ENCODE assay signal across 23 cellular contexts in the genomic region with DNA sequence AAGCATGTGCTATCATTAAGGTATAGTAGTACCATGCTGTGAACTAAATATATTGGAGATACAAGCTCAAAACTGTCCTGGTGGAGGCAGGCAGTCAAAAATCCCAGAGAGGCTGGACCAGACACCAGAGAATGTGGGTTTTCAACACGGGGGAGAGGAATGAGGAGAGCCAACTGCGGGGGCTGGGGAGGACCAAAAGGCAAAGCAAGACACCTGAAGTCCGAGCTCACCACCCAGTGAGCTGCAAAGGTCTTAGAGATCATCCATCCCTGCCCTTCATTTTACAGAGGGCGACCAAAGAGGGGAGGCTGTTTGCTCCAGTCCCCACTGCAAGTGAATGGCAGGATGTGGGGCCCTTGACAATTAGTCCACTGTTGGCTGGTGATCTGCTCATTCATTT. TPM values are rescaled to one million over a fixed set of nuclear protein-coding genes. Genes with fewer than 3 reads are reported as not detected.
A peak's percentile ranks its signal among the peaks of the same experiment; 100 is the strongest.
DNase-seq lines count a peak whose midpoint lies in the region; ATAC-seq lines count a peak whose summit lies in the region.
"Had no signal": no experiment of that assay in that cellular context is flagged by ENCODE, and none has a peak within 500 bp of the region (broad histone marks: within the 10 kb centered on the region; RNA-seq: fewer than 3 reads in every experiment).

No MANE protein-coding gene starts in this region.

- ATAC-seq in effector memory CD8-positive, alpha-beta T cell (replicated peaks): no peak
- ATAC-seq: HCT116 had no signal

- peaks cover 22% of the 10 kb centered on the region for H3K36me3 Mint-ChIP-seq in activated CD4-positive, alpha-beta memory T cell treated with anti-CD3 and anti-CD28 coated beads, Interleukin-2, amount 10 ng/mL, durations not matched to agents 7 days and 5 days (ENCODE audit: low read depth)
- peaks cover 15% of the 10 kb centered on the region for H3K36me3 Mint-ChIP-seq in activated CD4-positive, alpha-beta memory T cell treated with anti-CD3 and anti-CD28 coated beads for 36 hours
- no peaks in the 10 kb centered on the region for H3K36me3 Mint-ChIP-seq in effector memory CD8-positive, alpha-beta T cell (ENCODE audit: insufficient read depth)

- no peaks in the 10 kb centered on the region for H3K4me1 Mint-ChIP-seq in activated CD4-positive, alpha-beta memory T cell treated with anti-CD3 and anti-CD28 coated beads, Interleukin-2, amount 10 ng/mL, durations not matched to agents 7 days and 5 days
- no peaks in the 10 kb centered on the region for H3K4me1 Mint-ChIP-seq in activated CD4-positive, alpha-beta memory T cell treated with anti-CD3 and anti-CD28 coated beads for 36 hours (ENCODE audit: low read depth)
- H3K4me1 Mint-ChIP-seq in effector memory CD8-positive, alpha-beta T cell (ENCODE audit: low read depth in 2 of 2): peaks cover 0 to 1% of the 10 kb centered on the region in 2 donors
- H3K4me1 Mint-ChIP-seq: CD8-positive, alpha-beta memory T cell had no signal

- no peak overlapping the region for H3K27ac Mint-ChIP-seq in activated CD4-positive, alpha-beta memory T cell treated with anti-CD3 and anti-CD28 coated beads, Interleukin-2, amount 10 ng/mL, durations not matched to agents 7 days and 5 days
- H3K27ac Mint-ChIP-seq in activated CD4-positive, alpha-beta memory T cell treated with anti-CD3 and anti-CD28 coated beads for 36 hours: no peak overlapping the region
- H3K27ac Mint-ChIP-seq in effector memory CD8-positive, alpha-beta T cell: no peak overlapping the region
- H3K27ac Mint-ChIP-seq: B cell; CD8-positive, alpha-beta memory T cell had no signal

- intact Hi-C loops in activated CD4-positive, alpha-beta memory T cell treated with anti-CD3 and anti-CD28 coated beads for 36 hours (cut with micrococcal nuclease): no loop called here
- intact Hi-C loops in posterior vena cava (cut with DNase I): no loop called here

- DNase-seq in activated CD4-positive, alpha-beta memory T cell treated with anti-CD3 and anti-CD28 coated beads, Interleukin-2, amount 10 ng/mL, durations not matched to agents 7 days and 5 days: peak; percentile 5
- DNase-seq in activated CD4-positive, alpha-beta memory T cell treated with anti-CD3 and anti-CD28 coated beads for 36 hours: no peak
- DNase-seq in foreskin melanocyte (peak; percentile 15), posterior vena cava (ENCODE audit: low spot score) (peak; percentile 12), D341Med (ENCODE audit: low spot score) (no peak), NCI-H510A treated with DMSO at 0.1 percent for 48 hours (lab: John Stamatoyannopoulos, UW) (no peak)
- DNase-seq in effector memory CD8-positive, alpha-beta T cell: no peak
- DNase-seq: CD8-positive, alpha-beta memory T cell; DMS79 treated with DMSO at 0.1 percent for 48 hours; GF-D8; IMR-90; KG1; MG63; NCI-H1105 treated with DMSO at 0.1 percent for 48 hours; NCI-H146; NCI-H2029; NCI-H446 treated with DMSO at 0.1 percent for 48 hours; NCI-H69; SHP77 treated with DMSO at 0.1 percent for 48 hours had no signal

- no peak overlapping the region for H3K4me3 Mint-ChIP-seq in activated CD4-positive, alpha-beta memory T cell treated with anti-CD3 and anti-CD28 coated beads, Interleukin-2, amount 10 ng/mL, durations not matched to agents 7 days and 5 days
- no peak overlapping the region for H3K4me3 Mint-ChIP-seq in activated CD4-positive, alpha-beta memory T cell treated with anti-CD3 and anti-CD28 coated beads for 36 hours
- H3K4me3 Mint-ChIP-seq in effector memory CD8-positive, alpha-beta T cell: no peak overlapping the region
- H3K4me3 Mint-ChIP-seq: B cell; CD8-positive, alpha-beta memory T cell had no signal

- no peaks in the 10 kb centered on the region for H3K27me3 Mint-ChIP-seq in activated CD4-positive, alpha-beta memory T cell treated with anti-CD3 and anti-CD28 coated beads, Interleukin-2, amount 10 ng/mL, durations not matched to agents 7 days and 5 days
- no peaks in the 10 kb centered on the region for H3K27me3 Mint-ChIP-seq in activated CD4-positive, alpha-beta memory T cell treated with anti-CD3 and anti-CD28 coated beads for 36 hours
- peaks cover 0 to 34% of the 10 kb centered on the region in 2 donors for H3K27me3 Mint-ChIP-seq in effector memory CD8-positive, alpha-beta T cell
- H3K27me3 Mint-ChIP-seq: B cell; CD8-positive, alpha-beta memory T cell had no signal

- H3K9me3 Mint-ChIP-seq in activated CD4-positive, alpha-beta memory T cell treated with anti-CD3 and anti-CD28 coated beads, Interleukin-2, amount 10 ng/mL, durations not matched to agents 7 days and 5 days: no peaks in the 10 kb centered on the region
- no peaks in the 10 kb centered on the region for H3K9me3 Mint-ChIP-seq in activated CD4-positive, alpha-beta memory T cell treated with anti-CD3 and anti-CD28 coated beads for 36 hours
- H3K9me3 Mint-ChIP-seq in effector memory CD8-positive, alpha-beta T cell: peaks cover 0 to 2% of the 10 kb centered on the region in 2 donors

- CTCF ChIA-PET in activated CD4-positive, alpha-beta memory T cell treated with anti-CD3 and anti-CD28 coated beads, Interleukin-2, amount 10 ng/mL, durations not matched to agents 7 days and 5 days (lab: Charles Lee): interaction anchor here (1.0 kb wide), 1 partner anchor 9 kb away, joined by 3 read pairs; no protein-coding TSS in a partner anchor
- CTCF ChIA-PET in activated CD4-positive, alpha-beta memory T cell treated with anti-CD3 and anti-CD28 coated beads for 36 hours (lab: Charles Lee): interaction anchor here (1.6 kb wide), 1 partner anchor 11 kb away, joined by 5 read pairs; no protein-coding TSS in a partner anchor

- POLR2A ChIA-PET in activated CD4-positive, alpha-beta memory T cell treated with anti-CD3 and anti-CD28 coated beads, Interleukin-2, amount 10 ng/mL, durations not matched to agents 7 days and 5 days (lab: Charles Lee): interaction anchor here (1.2 kb wide), 1 partner anchor 10 kb away, joined by 3 read pairs; a partner anchor contains a TSS
- POLR2A ChIA-PET in activated CD4-positive, alpha-beta memory T cell treated with anti-CD3 and anti-CD28 coated beads for 36 hours (lab: Charles Lee): no interaction called here

RNA-seq across cellular contexts. Expression of a gene that starts 10.0 kb away (rescaled TPM):
- total RNA-seq in activated CD4-positive, alpha-beta memory T cell treated with anti-CD3 and anti-CD28 coated beads, Interleukin-2, amount 10 ng/mL, durations not matched to agents 7 days and 5 days: 1 to 10 TPM; 7.3 to 7.8 TPM
- total RNA-seq in activated CD4-positive, alpha-beta memory T cell treated with anti-CD3 and anti-CD28 coated beads for 36 hours: 1 to 10 TPM; 7.7 to 9.4 TPM
- total RNA-seq in posterior vena cava: under 1 TPM in 1 of 2 donors, not detected in 1; 0.42 TPM
- total RNA-seq: B cell had no signal

RNA-seq across cellular contexts. Expression of a gene that starts 10.1 kb away (rescaled TPM):
- under 1 TPM; 0.50 to 0.81 TPM for total RNA-seq in activated CD4-positive, alpha-beta memory T cell treated with anti-CD3 and anti-CD28 coated beads, Interleukin-2, amount 10 ng/mL, durations not matched to agents 7 days and 5 days
- 1 to 10 TPM; 1.1 TPM for total RNA-seq in activated CD4-positive, alpha-beta memory T cell treated with anti-CD3 and anti-CD28 coated beads for 36 hours
- total RNA-seq in posterior vena cava: not detected
- total RNA-seq: H1, IMR-90, Peyer's patch had no signal

Comparison
In these comparisons a context has a peak if more than half of its experiments do, and no peak if none do; other contexts are left out.
1. DNase-seq: peak in activated CD4-positive, alpha-beta memory T cell treated with anti-CD3 and anti-CD28 coated beads, Interleukin-2, amount 10 ng/mL, durations not matched to agents 7 days and 5 days (single experiment), foreskin melanocyte (single experiment) and posterior vena cava (single experiment); none in activated CD4-positive, alpha-beta memory T cell treated with anti-CD3 and anti-CD28 coated beads for 36 hours (single experiment), effector memory CD8-positive, alpha-beta T cell (0 of 3), D341Med (single experiment) and NCI-H510A treated with DMSO at 0.1 percent for 48 hours (single experiment).
2. RNA of a gene that starts 10.0 kb away (total RNA-seq): 7.7 to 9.4 TPM in activated CD4-positive, alpha-beta memory T cell treated with anti-CD3 and anti-CD28 coated beads for 36 hours and 7.3 to 7.8 TPM in activated CD4-positive, alpha-beta memory T cell treated with anti-CD3 and anti-CD28 coated beads, Interleukin-2, amount 10 ng/mL, durations not matched to agents 7 days and 5 days; 0.42 TPM in posterior vena cava; every median in the first group is over 4 times any median in the second.